ENCODE assay signal across 8 cellular contexts in the genomic region with DNA sequence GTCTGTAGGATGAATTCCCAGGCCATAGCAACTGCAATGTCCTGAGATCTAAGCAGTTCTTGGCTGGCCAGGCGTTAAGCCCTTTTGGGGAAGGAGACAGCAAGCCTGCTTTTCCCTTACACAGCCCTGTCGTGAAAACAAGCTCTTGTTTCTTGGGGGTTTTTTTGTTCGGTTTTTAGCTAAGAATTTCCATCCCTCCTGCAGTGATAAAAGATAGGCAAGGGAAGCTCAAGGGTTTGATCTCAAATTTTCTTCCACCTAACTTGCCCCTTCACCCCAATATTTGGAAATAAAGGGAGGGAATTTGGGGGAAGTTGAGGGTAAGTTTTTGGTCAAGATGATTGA. TPM values are rescaled to one million over a fixed set of nuclear protein-coding genes. Genes with fewer than 3 reads are reported as not detected.
DNase-seq lines count a peak whose midpoint lies in the region; ATAC-seq and TF ChIP-seq lines count a peak whose summit lies in the region.

No MANE protein-coding gene starts in this region.

- no peaks in the 10 kb centered on the region for H3K36me3 Mint-ChIP-seq in CD4-positive, alpha-beta memory T cell
- H3K36me3 Mint-ChIP-seq in endothelial cell (ENCODE audit: low read depth, unreplicated experiment) (peaks cover 3% of the 10 kb centered on the region), neural crest cell (ENCODE audit: low read depth) (no peaks in the 10 kb centered on the region)

- CTCF ChIA-PET in CD4-positive, alpha-beta memory T cell (lab: Charles Lee; ENCODE audit: partially characterized antibody) = no interaction called here

- no peak overlapping the region for H3K27ac Mint-ChIP-seq in CD4-positive, alpha-beta memory T cell
- H3K27ac Mint-ChIP-seq in endothelial cell (ENCODE audit: unreplicated experiment) = peak overlapping the region; percentile 80
- peak overlapping the region; percentile 78 for H3K27ac Mint-ChIP-seq in neural crest cell (ENCODE audit: unreplicated experiment)

- ATAC-seq in GM18873 (IDR thresholded peaks at IDR 0.05; ENCODE audit: low FRiP score, unreplicated experiment) = no peak
- ATAC-seq in HG02798 (IDR thresholded peaks at IDR 0.05; ENCODE audit: poor library complexity, unreplicated experiment) = no peak

- POLR2A ChIA-PET in CD4-positive, alpha-beta memory T cell (lab: Charles Lee; ENCODE audit: partially characterized antibody) = no interaction called here

- peak overlapping the region; percentile 91 for H3K9ac ChIP-seq in NT2/D1 (ENCODE audit: insufficient read length, low read depth)

- H3K9me3 ChIP-seq in CD4-positive, alpha-beta memory T cell (ENCODE audit: control insufficient read depth in 1 of 2, low read length in 2 of 2) = no peaks in the 10 kb centered on the region
- 0 out of 2 replicates have a peak, but pooled peaks cover 3% of the 10 kb centered on the region for H3K9me3 ChIP-seq in NT2/D1 (ENCODE audit: insufficient read depth, low read length)

- intact Hi-C loops in CD4-positive, alpha-beta memory T cell (cut with micrococcal nuclease) = no loop called here

- H3K36me3 ChIP-seq in CD4-positive, alpha-beta memory T cell (ENCODE audit: insufficient read depth, low read length) = no peaks in the 10 kb centered on the region
- peaks cover 39% of the 10 kb centered on the region for H3K36me3 ChIP-seq in NT2/D1 (ENCODE audit: insufficient read depth, insufficient read length, low read length)

- no peak overlapping the region for H3K4me3 ChIP-seq in CD4-positive, alpha-beta memory T cell (ENCODE audit: low read length in 2 of 2)
- peak overlapping the region; percentile 87 for H3K4me3 ChIP-seq in NT2/D1 (ENCODE audit: insufficient read length, low read depth)

- no peaks in the 10 kb centered on the region for H3K9me3 Mint-ChIP-seq in CD4-positive, alpha-beta memory T cell
- no peaks in the 10 kb centered on the region for H3K9me3 Mint-ChIP-seq in endothelial cell (ENCODE audit: unreplicated experiment)
- H3K9me3 Mint-ChIP-seq in neural crest cell = no peaks in the 10 kb centered on the region

- peaks cover 33 to 60% of the 10 kb centered on the region in 2 donors for H3K27me3 Mint-ChIP-seq in CD4-positive, alpha-beta memory T cell
- no peaks in the 10 kb centered on the region for H3K27me3 Mint-ChIP-seq in endothelial cell (ENCODE audit: unreplicated experiment)
- peaks cover 31% of the 10 kb centered on the region for H3K27me3 Mint-ChIP-seq in neural crest cell (ENCODE audit: low read depth)

- DNase-seq in CD4-positive, alpha-beta memory T cell = no peak
- DNase-seq in NT2/D1 (ENCODE audit: low read depth, low spot score) (no peak), endothelial cell (ENCODE audit: low spot score) (no peak), neural crest cell (ENCODE audit: low read depth, low spot score) (no peak), hepatic stellate cell (ENCODE audit: low spot score) (no peak), LoVo (ENCODE audit: low spot score) (no peak)

- TF ChIP-seq CTCF in endothelial cell (IDR thresholded peaks at IDR 0.05; ENCODE audit: unreplicated experiment) = no peak
- no peak for TF ChIP-seq CTCF in neural crest cell (conservative IDR thresholded peaks at IDR 0.05)

- peaks cover 12% of the 10 kb centered on the region for H3K4me1 ChIP-seq in CD4-positive, alpha-beta memory T cell (ENCODE audit: insufficient read depth, low read length)
- no peaks in the 10 kb centered on the region for H3K4me1 ChIP-seq in NT2/D1 (ENCODE audit: insufficient read depth, insufficient read length)

- no peaks in the 10 kb centered on the region for H3K27me3 ChIP-seq in CD4-positive, alpha-beta memory T cell (ENCODE audit: insufficient read depth, low read length)
- no peaks in the 10 kb centered on the region for H3K27me3 ChIP-seq in NT2/D1 (ENCODE audit: insufficient read depth, insufficient read length)

- H3K27ac ChIP-seq in CD4-positive, alpha-beta memory T cell (ENCODE audit: low read depth, low read length) = no peak overlapping the region

- H3K4me1 Mint-ChIP-seq in CD4-positive, alpha-beta memory T cell = peaks cover 3 to 12% (median 7%) of the 10 kb centered on the region in 4 donors
- H3K4me1 Mint-ChIP-seq in endothelial cell (ENCODE audit: unreplicated experiment) (peaks cover 24% of the 10 kb centered on the region), neural crest cell (peaks cover 13% of the 10 kb centered on the region)

- H3K4me3 Mint-ChIP-seq in CD4-positive, alpha-beta memory T cell = peak overlapping the region; percentile 17 to 72 (median 57)
- H3K4me3 Mint-ChIP-seq in endothelial cell (ENCODE audit: unreplicated experiment) = peak overlapping the region; percentile 96
- peak overlapping the region; percentile 89 for H3K4me3 Mint-ChIP-seq in neural crest cell

RNA-seq across cellular contexts. Expression of a gene that starts 1.5 kb away (rescaled TPM):
- under 1 TPM; 0.19 to 0.23 TPM for total RNA-seq in CD4-positive, alpha-beta memory T cell
- polyA plus RNA-seq in CD4-positive, alpha-beta memory T cell = not detected
- total RNA-seq in endothelial cell (ENCODE audit: unreplicated experiment) (32.5 TPM), neural crest cell (16.4 and 19.8 TPM in 2 replicates)

Comparison
In these comparisons a context has a peak if more than half of its experiments do, and no peak if none do; other contexts are left out.
1. H3K27ac Mint-ChIP-seq: peak in endothelial cell (single experiment) and neural crest cell (single experiment); none in CD4-positive, alpha-beta memory T cell (0 of 7).
2. RNA of a gene that starts 1.5 kb away (total RNA-seq): 32.5 TPM in endothelial cell (single experiment) and 16.4 to 19.8 TPM in neural crest cell; 0.19 to 0.23 TPM in CD4-positive, alpha-beta memory T cell; every median in the first group is over 10 times any median in the second.
3. Peak in every context shown above with its lines, with median percentiles within 50 percentile points of each other: H3K4me3 Mint-ChIP-seq.